ENCODE assay signal across 1 cellular context in the genomic region with DNA sequence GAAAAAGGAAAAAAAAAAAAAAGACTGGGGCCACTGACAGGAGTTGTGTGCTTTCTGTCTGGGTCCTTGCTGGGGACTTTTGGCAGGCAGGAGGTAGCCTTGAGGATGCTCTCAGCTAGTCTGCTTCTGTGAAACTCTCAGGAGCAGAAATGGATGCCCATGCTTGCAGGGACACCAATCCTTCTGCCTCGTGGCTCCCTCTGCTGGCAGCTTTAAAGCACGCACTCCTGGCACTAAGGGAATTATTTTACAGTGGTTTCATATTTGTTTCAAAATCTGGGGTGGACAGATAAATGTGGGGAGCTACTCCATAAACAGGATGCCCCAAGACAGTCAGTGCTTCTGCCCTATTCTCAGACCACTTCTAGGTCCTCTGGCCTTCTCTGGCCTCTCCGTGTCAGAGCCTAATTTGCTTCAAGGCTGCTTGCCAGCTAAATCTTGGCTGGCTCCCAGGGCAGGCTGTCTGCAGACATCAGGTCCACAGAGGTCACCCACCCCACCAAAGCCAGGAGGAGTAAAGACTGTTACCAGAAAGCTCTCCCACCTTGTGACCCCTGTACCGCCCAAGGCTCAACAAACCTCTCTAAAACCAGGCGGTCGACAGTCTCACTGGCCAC.
A peak's percentile ranks its signal among the peaks of the same experiment; 100 is the strongest.
TF ChIP-seq lines count a peak whose summit lies in the region.

No MANE protein-coding gene starts in this region.

TF ChIP-seq in HepG2, 621 proteins besides CTCF, POLR2A, EP300 and RAD21 (continued from another document):
- TF ChIP-seq, protein P1, sequence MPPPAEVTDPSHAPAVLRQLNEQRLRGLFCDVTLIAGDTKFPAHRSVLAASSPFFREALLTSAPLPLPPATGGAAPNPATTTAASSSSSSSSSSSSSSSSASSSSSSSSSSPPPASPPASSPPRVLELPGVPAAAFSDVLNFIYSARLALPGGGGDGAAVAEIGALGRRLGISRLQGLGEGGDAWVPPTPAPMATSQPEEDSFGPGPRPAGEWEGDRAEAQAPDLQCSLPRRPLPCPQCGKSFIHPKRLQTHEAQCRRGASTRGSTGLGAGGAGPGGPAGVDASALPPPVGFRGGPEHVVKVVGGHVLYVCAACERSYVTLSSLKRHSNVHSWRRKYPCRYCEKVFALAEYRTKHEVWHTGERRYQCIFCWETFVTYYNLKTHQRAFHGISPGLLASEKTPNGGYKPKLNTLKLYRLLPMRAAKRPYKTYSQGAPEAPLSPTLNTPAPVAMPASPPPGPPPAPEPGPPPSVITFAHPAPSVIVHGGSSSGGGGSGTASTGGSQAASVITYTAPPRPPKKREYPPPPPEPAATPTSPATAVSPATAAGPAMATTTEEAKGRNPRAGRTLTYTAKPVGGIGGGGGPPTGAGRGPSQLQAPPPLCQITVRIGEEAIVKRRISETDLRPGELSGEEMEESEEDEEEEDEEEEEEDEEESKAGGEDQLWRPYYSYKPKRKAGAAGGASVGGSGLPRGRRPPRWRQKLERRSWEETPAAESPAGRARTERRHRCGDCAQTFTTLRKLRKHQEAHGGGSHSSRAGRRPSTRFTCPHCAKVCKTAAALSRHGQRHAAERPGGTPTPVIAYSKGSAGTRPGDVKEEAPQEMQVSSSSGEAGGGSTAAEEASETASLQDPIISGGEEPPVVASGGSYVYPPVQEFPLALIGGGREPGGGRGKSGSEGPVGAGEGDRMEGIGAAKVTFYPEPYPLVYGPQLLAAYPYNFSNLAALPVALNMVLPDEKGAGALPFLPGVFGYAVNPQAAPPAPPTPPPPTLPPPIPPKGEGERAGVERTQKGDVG (CRISPR knock-in tag; IDR thresholded peaks at IDR 0.05; ENCODE audit: borderline replicate concordance): no peak
- no peak for TF ChIP-seq ZNF326 (CRISPR knock-in tag; IDR thresholded peaks at IDR 0.05; ENCODE audit: borderline replicate concordance)
- TF ChIP-seq ERF (CRISPR knock-in tag; IDR thresholded peaks at IDR 0.05): 0 out of 2 replicates have a peak, but pooled peaks have one; percentile 35
- TF ChIP-seq, protein P2, sequence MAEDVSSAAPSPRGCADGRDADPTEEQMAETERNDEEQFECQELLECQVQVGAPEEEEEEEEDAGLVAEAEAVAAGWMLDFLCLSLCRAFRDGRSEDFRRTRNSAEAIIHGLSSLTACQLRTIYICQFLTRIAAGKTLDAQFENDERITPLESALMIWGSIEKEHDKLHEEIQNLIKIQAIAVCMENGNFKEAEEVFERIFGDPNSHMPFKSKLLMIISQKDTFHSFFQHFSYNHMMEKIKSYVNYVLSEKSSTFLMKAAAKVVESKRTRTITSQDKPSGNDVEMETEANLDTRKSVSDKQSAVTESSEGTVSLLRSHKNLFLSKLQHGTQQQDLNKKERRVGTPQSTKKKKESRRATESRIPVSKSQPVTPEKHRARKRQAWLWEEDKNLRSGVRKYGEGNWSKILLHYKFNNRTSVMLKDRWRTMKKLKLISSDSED (CRISPR knock-in tag; IDR thresholded peaks at IDR 0.05): no peak
- TF ChIP-seq ZNF382 (CRISPR knock-in tag; IDR thresholded peaks at IDR 0.05; ENCODE audit: borderline replicate concordance): no peak
- TF ChIP-seq, protein P3, sequence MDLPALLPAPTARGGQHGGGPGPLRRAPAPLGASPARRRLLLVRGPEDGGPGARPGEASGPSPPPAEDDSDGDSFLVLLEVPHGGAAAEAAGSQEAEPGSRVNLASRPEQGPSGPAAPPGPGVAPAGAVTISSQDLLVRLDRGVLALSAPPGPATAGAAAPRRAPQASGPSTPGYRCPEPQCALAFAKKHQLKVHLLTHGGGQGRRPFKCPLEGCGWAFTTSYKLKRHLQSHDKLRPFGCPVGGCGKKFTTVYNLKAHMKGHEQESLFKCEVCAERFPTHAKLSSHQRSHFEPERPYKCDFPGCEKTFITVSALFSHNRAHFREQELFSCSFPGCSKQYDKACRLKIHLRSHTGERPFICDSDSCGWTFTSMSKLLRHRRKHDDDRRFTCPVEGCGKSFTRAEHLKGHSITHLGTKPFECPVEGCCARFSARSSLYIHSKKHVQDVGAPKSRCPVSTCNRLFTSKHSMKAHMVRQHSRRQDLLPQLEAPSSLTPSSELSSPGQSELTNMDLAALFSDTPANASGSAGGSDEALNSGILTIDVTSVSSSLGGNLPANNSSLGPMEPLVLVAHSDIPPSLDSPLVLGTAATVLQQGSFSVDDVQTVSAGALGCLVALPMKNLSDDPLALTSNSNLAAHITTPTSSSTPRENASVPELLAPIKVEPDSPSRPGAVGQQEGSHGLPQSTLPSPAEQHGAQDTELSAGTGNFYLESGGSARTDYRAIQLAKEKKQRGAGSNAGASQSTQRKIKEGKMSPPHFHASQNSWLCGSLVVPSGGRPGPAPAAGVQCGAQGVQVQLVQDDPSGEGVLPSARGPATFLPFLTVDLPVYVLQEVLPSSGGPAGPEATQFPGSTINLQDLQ (CRISPR knock-in tag; IDR thresholded peaks at IDR 0.05): no peak
- no peak for TF ChIP-seq DPF2 (CRISPR knock-in tag; IDR thresholded peaks at IDR 0.05; ENCODE audit: borderline replicate concordance, low read depth)
- TF ChIP-seq ATRX (CRISPR knock-in tag; IDR thresholded peaks at IDR 0.05; ENCODE audit: borderline replicate concordance): no peak
- TF ChIP-seq DR1 (CRISPR knock-in tag; IDR thresholded peaks at IDR 0.05): no peak
- TF ChIP-seq KLF15 (CRISPR knock-in tag; IDR thresholded peaks at IDR 0.05; ENCODE audit: borderline replicate concordance): no peak
- TF ChIP-seq ZNF12 (CRISPR knock-in tag; IDR thresholded peaks at IDR 0.05): no peak
- TF ChIP-seq ZNF34 (CRISPR knock-in tag; IDR thresholded peaks at IDR 0.05; ENCODE audit: borderline replicate concordance): no peak
- TF ChIP-seq, protein P4, sequence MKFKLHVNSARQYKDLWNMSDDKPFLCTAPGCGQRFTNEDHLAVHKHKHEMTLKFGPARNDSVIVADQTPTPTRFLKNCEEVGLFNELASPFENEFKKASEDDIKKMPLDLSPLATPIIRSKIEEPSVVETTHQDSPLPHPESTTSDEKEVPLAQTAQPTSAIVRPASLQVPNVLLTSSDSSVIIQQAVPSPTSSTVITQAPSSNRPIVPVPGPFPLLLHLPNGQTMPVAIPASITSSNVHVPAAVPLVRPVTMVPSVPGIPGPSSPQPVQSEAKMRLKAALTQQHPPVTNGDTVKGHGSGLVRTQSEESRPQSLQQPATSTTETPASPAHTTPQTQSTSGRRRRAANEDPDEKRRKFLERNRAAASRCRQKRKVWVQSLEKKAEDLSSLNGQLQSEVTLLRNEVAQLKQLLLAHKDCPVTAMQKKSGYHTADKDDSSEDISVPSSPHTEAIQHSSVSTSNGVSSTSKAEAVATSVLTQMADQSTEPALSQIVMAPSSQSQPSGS (CRISPR knock-in tag; IDR thresholded peaks at IDR 0.05): no peak
- TF ChIP-seq ZFP36 (IDR thresholded peaks at IDR 0.05; ENCODE audit: borderline replicate concordance, low read depth, low read length, partially characterized antibody): no peak
- TF ChIP-seq SAP130 (CRISPR knock-in tag; IDR thresholded peaks at IDR 0.05; ENCODE audit: low read depth): peak; percentile 53
- TF ChIP-seq, protein P5, sequence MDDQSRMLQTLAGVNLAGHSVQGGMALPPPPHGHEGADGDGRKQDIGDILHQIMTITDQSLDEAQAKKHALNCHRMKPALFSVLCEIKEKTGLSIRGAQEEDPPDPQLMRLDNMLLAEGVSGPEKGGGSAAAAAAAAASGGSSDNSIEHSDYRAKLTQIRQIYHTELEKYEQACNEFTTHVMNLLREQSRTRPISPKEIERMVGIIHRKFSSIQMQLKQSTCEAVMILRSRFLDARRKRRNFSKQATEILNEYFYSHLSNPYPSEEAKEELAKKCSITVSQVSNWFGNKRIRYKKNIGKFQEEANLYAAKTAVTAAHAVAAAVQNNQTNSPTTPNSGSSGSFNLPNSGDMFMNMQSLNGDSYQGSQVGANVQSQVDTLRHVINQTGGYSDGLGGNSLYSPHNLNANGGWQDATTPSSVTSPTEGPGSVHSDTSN (CRISPR knock-in tag; IDR thresholded peaks at IDR 0.05; ENCODE audit: borderline replicate concordance): no peak
- TF ChIP-seq ZNF124 (CRISPR knock-in tag; IDR thresholded peaks at IDR 0.05): no peak
- no peak for TF ChIP-seq ZNF792 (CRISPR knock-in tag; IDR thresholded peaks at IDR 0.05)
